Comparison of ENCODE assay signal across 21 cellular contexts in genomic region chr6:87785229-87785862, GRCh38.
"Had no signal": no experiment of that assay in that cellular context is flagged by ENCODE, and none has a peak within 500 bp of the region (broad histone marks: within the 10 kb centered on the region; RNA-seq: fewer than 3 reads in every experiment).

No MANE protein-coding gene starts in this region.

- H3K4me3 Mint-ChIP-seq: dendritic cell treated with granulocyte-macrophage colony-stimulating factor and Interleukin-4, amounts not matched to agents 40 ng/mL and 50 ng/mL, for 4 days; effector memory CD8-positive, alpha-beta T cell; endodermal cell; mesothelial cell of epicardium; naive B cell; naive thymus-derived CD8-positive, alpha-beta T cell had no signal

- H3K4me1 ChIP-seq: colonic mucosa, gastroesophageal sphincter, left ventricle myocardium inferior, lower lobe of right lung had no signal

- H3K36me3 ChIP-seq: colonic mucosa, gastroesophageal sphincter, heart right ventricle, left ventricle myocardium inferior, lower lobe of right lung had no signal

- H3K27ac ChIP-seq: colonic mucosa, epithelial cell of prostate, foreskin keratinocyte, gastroesophageal sphincter, heart right ventricle, left ventricle myocardium inferior had no signal

- H3K4me3 ChIP-seq: colonic mucosa, gastroesophageal sphincter, heart right ventricle, left ventricle myocardium inferior, lower lobe of right lung, mucosa of descending colon had no signal

- DNase-seq: colonic mucosa; cortex of kidney; effector CD8-positive, alpha-beta T cell; effector memory CD8-positive, alpha-beta T cell; endodermal cell; erythroblast; foreskin keratinocyte; heart right ventricle; hippocampal formation; left cardiac atrium; left ventricle myocardium inferior; lower lobe of right lung; mesenchymal stem cell; mucosa of descending colon; naive B cell; naive thymus-derived CD8-positive, alpha-beta T cell had no signal

- H3K27me3 Mint-ChIP-seq: dendritic cell treated with granulocyte-macrophage colony-stimulating factor and Interleukin-4, amounts not matched to agents 40 ng/mL and 50 ng/mL, for 4 days; naive B cell had no signal

- H3K4me1 Mint-ChIP-seq: naive B cell; naive thymus-derived CD8-positive, alpha-beta T cell had no signal

- H3K27me3 ChIP-seq: colonic mucosa, gastroesophageal sphincter, heart right ventricle had no signal

- ATAC-seq: effector memory CD8-positive, alpha-beta T cell; esophagus mucosa; foreskin keratinocyte; gastroesophageal sphincter; heart right ventricle; left cardiac atrium; mucosa of descending colon; naive thymus-derived CD8-positive, alpha-beta T cell had no signal

- H3K27ac Mint-ChIP-seq: dendritic cell treated with granulocyte-macrophage colony-stimulating factor and Interleukin-4, amounts not matched to agents 40 ng/mL and 50 ng/mL, for 4 days; mesothelial cell of epicardium; naive B cell; naive thymus-derived CD8-positive, alpha-beta T cell had no signal

- H3K36me3 Mint-ChIP-seq: naive B cell; naive thymus-derived CD8-positive, alpha-beta T cell had no signal

- H3K9me3 ChIP-seq: colonic mucosa, gastroesophageal sphincter, left ventricle myocardium inferior, lower lobe of right lung, mucosa of descending colon had no signal

- H3K9me3 Mint-ChIP-seq: dendritic cell treated with granulocyte-macrophage colony-stimulating factor and Interleukin-4, amounts not matched to agents 40 ng/mL and 50 ng/mL, for 4 days; effector memory CD8-positive, alpha-beta T cell; endodermal cell; naive thymus-derived CD8-positive, alpha-beta T cell had no signal
